Comparison of ENCODE assay signal across 20 cellular contexts in the genomic region with DNA sequence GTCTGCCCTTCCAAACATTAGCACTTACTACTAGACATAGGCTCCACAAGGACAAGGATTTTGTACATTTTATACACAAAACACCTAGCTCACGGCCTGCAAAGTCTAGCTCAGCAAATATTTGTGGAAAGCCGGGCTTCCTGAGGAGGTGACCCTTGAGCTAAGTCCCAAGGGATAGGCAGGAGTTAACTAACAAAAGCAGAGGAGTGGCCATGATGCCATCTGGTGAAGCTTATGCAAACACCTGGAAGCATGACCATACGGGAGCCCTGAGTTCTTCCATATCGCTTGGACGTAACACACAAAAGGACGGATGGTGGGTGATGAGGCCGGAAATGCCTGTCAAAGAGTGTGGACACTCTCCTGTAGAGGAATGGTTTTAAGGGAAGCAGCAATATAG. TPM values are rescaled to one million over a fixed set of nuclear protein-coding genes. Genes with fewer than 3 reads are reported as not detected.
A peak's percentile ranks its signal among the peaks of the same experiment; 100 is the strongest.
DNase-seq lines count a peak whose midpoint lies in the region; ATAC-seq and TF ChIP-seq lines count a peak whose summit lies in the region.
"Had no signal": no experiment of that assay in that cellular context is flagged by ENCODE, and none has a peak within 500 bp of the region (broad histone marks: within the 10 kb centered on the region; RNA-seq: fewer than 3 reads in every experiment).

No MANE protein-coding gene starts in this region.

- WGBS in hepatocyte (ENCODE audit: low lambda C conversion rate, missing lambda C conversion rate) = 55% methylated on average over 7 of the region's 7 CpGs

- H3K4me3 ChIP-seq in hepatocyte = no peak overlapping the region
- H3K4me3 ChIP-seq: esophagus squamous epithelium, suprapubic skin had no signal

- no peaks in the 10 kb centered on the region for H3K4me1 ChIP-seq in hepatocyte (ENCODE audit: insufficient read depth)
- H3K4me1 ChIP-seq: suprapubic skin had no signal

- H3K9me2 ChIP-seq in hepatocyte (replicated peaks; ENCODE audit: insufficient read depth) = no peaks in the 10 kb centered on the region

- peak overlapping the region; percentile 74 for H3K27ac ChIP-seq in hepatocyte
- H3K27ac ChIP-seq: C4-2B, esophagus squamous epithelium, KMS-11, suprapubic skin had no signal

- peak; percentile 98 for DNase-seq in DMS153 (lab: John Stamatoyannopoulos, UW)
- peak; percentile 80 for DNase-seq in NCI-H146 (lab: John Stamatoyannopoulos, UW)
- DNase-seq in NCI-H69 (lab: John Stamatoyannopoulos, UW) = peak; percentile 99
- DNase-seq in hepatocyte (ENCODE audit: low spot score) = peak; percentile 48
- DNase-seq in activated CD4-positive, alpha-beta T cell treated with anti-CD3 and anti-CD28 coated beads, Interleukin-2, amount 50 U/mL, for 1 hour = no peak
- DNase-seq in COR-L47 (lab: John Stamatoyannopoulos, UW) = no peak
- DNase-seq: ACHN; activated CD8-positive, alpha-beta T cell treated with anti-CD3 and anti-CD28 coated beads, Interleukin-2, amount 10 ng/mL, durations not matched to agents 7 days and 5 days; activated naive CD4-positive, alpha-beta T cell treated with anti-CD3 and anti-CD28 coated beads, Interleukin-2, amount 10 ng/mL, durations not matched to agents 7 days and 5 days; activated T-cell treated with anti-CD3 and anti-CD28 coated beads, Interleukin-2, amount 50 U/mL, for 4 hours; effector CD4-positive, alpha-beta T cell; esophagus squamous epithelium; midbrain; NCI-H1048; NCI-H446 treated with DMSO at 0.1 percent for 48 hours had no signal

- H3K79me2 ChIP-seq in hepatocyte = no peaks in the 10 kb centered on the region

- H3K36me3 ChIP-seq in hepatocyte (replicated peaks; ENCODE audit: insufficient read depth, low read depth) = no peaks in the 10 kb centered on the region
- H3K36me3 ChIP-seq: esophagus squamous epithelium, suprapubic skin had no signal

- no peaks in the 10 kb centered on the region for H3K9me3 ChIP-seq in hepatocyte (ENCODE audit: low read depth)
- H3K9me3 ChIP-seq: esophagus squamous epithelium, suprapubic skin had no signal

- no peaks in the 10 kb centered on the region for H3K27me3 ChIP-seq in hepatocyte
- H3K27me3 ChIP-seq: esophagus squamous epithelium, suprapubic skin had no signal

- no peaks in the 10 kb centered on the region for H4K20me1 ChIP-seq in hepatocyte (ENCODE audit: insufficient read depth, poor library complexity, severe bottlenecking)

- peak overlapping the region; percentile 26 for H2AFZ ChIP-seq in hepatocyte

- no peak for TF ChIP-seq CTCF in hepatocyte (IDR thresholded peaks at IDR 0.05; ENCODE audit: poor library complexity)

- ATAC-seq in HG03520 (IDR thresholded peaks at IDR 0.05; ENCODE audit: unreplicated experiment) (no peak), GM19035 (IDR thresholded peaks at IDR 0.05; ENCODE audit: unreplicated experiment) (no peak)
- ATAC-seq: activated CD8-positive, alpha-beta T cell treated with anti-CD3 and anti-CD28 coated beads, Interleukin-2, amount 10 ng/mL, durations not matched to agents 7 days and 5 days; activated T-cell treated with anti-CD3 and anti-CD28 coated beads, Interleukin-2, amount 50 U/mL, for 4 hours had no signal

- peak overlapping the region; percentile 28 for H3K4me2 ChIP-seq in hepatocyte
- H3K4me2 ChIP-seq: KMS-11 had no signal

RNA-seq across cellular contexts. Expression of a gene that starts 25.9 kb away (rescaled TPM):
- 33.9 and 36.3 TPM in 2 replicates for total RNA-seq in hepatocyte
- 23.8 and 29.6 TPM in 2 replicates for polyA plus RNA-seq in hepatocyte

Comparison
In these comparisons a context has a peak if more than half of its experiments do, and no peak if none do; other contexts are left out.
1. DNase-seq: peak in DMS153 (single experiment), NCI-H146 (single experiment), NCI-H69 (single experiment) and hepatocyte (single experiment); none in activated CD4-positive, alpha-beta T cell treated with anti-CD3 and anti-CD28 coated beads, Interleukin-2, amount 50 U/mL, for 1 hour (single experiment) and COR-L47 (single experiment).